1 cellular context compared by ENCODE assay signal in the genomic region with DNA sequence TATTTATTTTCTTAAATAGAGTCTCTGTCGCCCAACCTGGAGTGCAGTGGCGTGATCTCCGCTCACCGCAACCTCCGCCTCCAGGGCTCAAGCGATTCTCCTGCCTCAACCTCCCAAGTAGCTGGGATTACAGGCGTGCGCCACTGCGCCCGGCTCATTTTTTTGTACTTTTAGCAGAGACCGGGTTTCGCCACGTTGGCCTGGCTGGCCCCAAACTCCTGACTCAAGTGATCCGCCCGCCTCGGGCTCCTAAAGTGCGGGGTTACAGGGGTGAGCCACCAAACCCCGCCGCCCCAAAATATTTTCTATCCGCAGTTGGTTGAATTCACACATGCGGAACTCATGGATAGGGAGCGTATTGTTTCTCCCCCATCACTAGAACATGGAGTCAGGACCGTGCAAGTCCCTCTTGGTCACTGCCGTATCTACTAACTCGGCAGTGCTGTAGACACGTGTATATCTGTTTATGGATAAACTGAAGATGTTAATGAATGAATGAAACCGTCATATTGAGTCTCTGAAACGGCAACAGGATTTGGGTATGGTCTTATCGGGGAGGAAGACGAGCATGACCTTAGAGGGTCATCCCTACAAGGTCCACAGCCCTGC.
TF ChIP-seq lines count a peak whose summit lies in the region.

No MANE protein-coding gene starts in this region.

TF ChIP-seq in HepG2, 621 proteins besides CTCF, POLR2A, EP300 and RAD21 (continues in another document):
- TF ChIP-seq, protein P1, sequence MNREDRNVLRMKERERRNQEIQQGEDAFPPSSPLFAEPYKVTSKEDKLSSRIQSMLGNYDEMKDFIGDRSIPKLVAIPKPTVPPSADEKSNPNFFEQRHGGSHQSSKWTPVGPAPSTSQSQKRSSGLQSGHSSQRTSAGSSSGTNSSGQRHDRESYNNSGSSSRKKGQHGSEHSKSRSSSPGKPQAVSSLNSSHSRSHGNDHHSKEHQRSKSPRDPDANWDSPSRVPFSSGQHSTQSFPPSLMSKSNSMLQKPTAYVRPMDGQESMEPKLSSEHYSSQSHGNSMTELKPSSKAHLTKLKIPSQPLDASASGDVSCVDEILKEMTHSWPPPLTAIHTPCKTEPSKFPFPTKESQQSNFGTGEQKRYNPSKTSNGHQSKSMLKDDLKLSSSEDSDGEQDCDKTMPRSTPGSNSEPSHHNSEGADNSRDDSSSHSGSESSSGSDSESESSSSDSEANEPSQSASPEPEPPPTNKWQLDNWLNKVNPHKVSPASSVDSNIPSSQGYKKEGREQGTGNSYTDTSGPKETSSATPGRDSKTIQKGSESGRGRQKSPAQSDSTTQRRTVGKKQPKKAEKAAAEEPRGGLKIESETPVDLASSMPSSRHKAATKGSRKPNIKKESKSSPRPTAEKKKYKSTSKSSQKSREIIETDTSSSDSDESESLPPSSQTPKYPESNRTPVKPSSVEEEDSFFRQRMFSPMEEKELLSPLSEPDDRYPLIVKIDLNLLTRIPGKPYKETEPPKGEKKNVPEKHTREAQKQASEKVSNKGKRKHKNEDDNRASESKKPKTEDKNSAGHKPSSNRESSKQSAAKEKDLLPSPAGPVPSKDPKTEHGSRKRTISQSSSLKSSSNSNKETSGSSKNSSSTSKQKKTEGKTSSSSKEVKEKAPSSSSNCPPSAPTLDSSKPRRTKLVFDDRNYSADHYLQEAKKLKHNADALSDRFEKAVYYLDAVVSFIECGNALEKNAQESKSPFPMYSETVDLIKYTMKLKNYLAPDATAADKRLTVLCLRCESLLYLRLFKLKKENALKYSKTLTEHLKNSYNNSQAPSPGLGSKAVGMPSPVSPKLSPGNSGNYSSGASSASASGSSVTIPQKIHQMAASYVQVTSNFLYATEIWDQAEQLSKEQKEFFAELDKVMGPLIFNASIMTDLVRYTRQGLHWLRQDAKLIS (CRISPR knock-in tag; IDR thresholded peaks at IDR 0.05): no peak
- TF ChIP-seq MZF1 (CRISPR knock-in tag; IDR thresholded peaks at IDR 0.05; ENCODE audit: borderline replicate concordance) (no peak), ZNF441 (CRISPR knock-in tag; IDR thresholded peaks at IDR 0.05; ENCODE audit: borderline replicate concordance) (0 out of 2 replicates have a peak, but pooled peaks have one; percentile 35), HHEX (CRISPR knock-in tag; IDR thresholded peaks at IDR 0.05) (no peak), PRPF4 (IDR thresholded peaks at IDR 0.05; ENCODE audit: low read depth, low read length, poor library complexity, severe bottlenecking) (peak; percentile 84), GATA4 (IDR thresholded peaks at IDR 0.05; ENCODE audit: borderline replicate concordance, low read depth) (no peak), SMAD9 (CRISPR knock-in tag; IDR thresholded peaks at IDR 0.05) (no peak), AKAP8 (CRISPR knock-in tag; IDR thresholded peaks at IDR 0.05) (no peak; the same call in 1 of the 2 replicates), FOXO1 (CRISPR knock-in tag; IDR thresholded peaks at IDR 0.05) (no peak), FOXA3 (CRISPR knock-in tag; IDR thresholded peaks at IDR 0.05) (no peak), BRCA1 (CRISPR knock-in tag; IDR thresholded peaks at IDR 0.05) (no peak), ZMYM3 (CRISPR knock-in tag; IDR thresholded peaks at IDR 0.05) (no peak), TBX2 (CRISPR knock-in tag; IDR thresholded peaks at IDR 0.05; ENCODE audit: borderline replicate concordance) (no peak), ZNF788 (CRISPR knock-in tag; IDR thresholded peaks at IDR 0.05; ENCODE audit: borderline replicate concordance) (no peak), CBFB (CRISPR knock-in tag; IDR thresholded peaks at IDR 0.05) (no peak), MEIS2 (CRISPR knock-in tag; IDR thresholded peaks at IDR 0.05) (no peak), ARNTL (CRISPR knock-in tag; IDR thresholded peaks at IDR 0.05) (no peak), ZNF225 (CRISPR knock-in tag; IDR thresholded peaks at IDR 0.05) (no peak)
- TF ChIP-seq, protein P2, sequence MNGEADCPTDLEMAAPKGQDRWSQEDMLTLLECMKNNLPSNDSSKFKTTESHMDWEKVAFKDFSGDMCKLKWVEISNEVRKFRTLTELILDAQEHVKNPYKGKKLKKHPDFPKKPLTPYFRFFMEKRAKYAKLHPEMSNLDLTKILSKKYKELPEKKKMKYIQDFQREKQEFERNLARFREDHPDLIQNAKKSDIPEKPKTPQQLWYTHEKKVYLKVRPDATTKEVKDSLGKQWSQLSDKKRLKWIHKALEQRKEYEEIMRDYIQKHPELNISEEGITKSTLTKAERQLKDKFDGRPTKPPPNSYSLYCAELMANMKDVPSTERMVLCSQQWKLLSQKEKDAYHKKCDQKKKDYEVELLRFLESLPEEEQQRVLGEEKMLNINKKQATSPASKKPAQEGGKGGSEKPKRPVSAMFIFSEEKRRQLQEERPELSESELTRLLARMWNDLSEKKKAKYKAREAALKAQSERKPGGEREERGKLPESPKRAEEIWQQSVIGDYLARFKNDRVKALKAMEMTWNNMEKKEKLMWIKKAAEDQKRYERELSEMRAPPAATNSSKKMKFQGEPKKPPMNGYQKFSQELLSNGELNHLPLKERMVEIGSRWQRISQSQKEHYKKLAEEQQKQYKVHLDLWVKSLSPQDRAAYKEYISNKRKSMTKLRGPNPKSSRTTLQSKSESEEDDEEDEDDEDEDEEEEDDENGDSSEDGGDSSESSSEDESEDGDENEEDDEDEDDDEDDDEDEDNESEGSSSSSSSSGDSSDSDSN (CRISPR knock-in tag; IDR thresholded peaks at IDR 0.05): no peak
- TF ChIP-seq, protein P3, sequence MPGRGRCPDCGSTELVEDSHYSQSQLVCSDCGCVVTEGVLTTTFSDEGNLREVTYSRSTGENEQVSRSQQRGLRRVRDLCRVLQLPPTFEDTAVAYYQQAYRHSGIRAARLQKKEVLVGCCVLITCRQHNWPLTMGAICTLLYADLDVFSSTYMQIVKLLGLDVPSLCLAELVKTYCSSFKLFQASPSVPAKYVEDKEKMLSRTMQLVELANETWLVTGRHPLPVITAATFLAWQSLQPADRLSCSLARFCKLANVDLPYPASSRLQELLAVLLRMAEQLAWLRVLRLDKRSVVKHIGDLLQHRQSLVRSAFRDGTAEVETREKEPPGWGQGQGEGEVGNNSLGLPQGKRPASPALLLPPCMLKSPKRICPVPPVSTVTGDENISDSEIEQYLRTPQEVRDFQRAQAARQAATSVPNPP (CRISPR knock-in tag; IDR thresholded peaks at IDR 0.05): no peak
- TF ChIP-seq, protein P4, sequence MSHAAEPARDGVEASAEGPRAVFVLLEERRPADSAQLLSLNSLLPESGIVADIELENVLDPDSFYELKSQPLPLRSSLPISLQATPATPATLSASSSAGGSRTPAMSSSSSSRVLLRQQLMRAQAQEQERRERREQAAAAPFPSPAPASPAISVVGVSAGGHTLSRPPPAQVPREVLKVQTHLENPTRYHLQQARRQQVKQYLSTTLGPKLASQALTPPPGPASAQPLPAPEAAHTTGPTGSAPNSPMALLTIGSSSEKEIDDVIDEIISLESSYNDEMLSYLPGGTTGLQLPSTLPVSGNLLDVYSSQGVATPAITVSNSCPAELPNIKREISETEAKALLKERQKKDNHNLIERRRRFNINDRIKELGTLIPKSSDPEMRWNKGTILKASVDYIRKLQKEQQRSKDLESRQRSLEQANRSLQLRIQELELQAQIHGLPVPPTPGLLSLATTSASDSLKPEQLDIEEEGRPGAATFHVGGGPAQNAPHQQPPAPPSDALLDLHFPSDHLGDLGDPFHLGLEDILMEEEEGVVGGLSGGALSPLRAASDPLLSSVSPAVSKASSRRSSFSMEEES (CRISPR knock-in tag; IDR thresholded peaks at IDR 0.05): no peak; the same call in 1 of the 2 replicates
- TF ChIP-seq, protein P5, sequence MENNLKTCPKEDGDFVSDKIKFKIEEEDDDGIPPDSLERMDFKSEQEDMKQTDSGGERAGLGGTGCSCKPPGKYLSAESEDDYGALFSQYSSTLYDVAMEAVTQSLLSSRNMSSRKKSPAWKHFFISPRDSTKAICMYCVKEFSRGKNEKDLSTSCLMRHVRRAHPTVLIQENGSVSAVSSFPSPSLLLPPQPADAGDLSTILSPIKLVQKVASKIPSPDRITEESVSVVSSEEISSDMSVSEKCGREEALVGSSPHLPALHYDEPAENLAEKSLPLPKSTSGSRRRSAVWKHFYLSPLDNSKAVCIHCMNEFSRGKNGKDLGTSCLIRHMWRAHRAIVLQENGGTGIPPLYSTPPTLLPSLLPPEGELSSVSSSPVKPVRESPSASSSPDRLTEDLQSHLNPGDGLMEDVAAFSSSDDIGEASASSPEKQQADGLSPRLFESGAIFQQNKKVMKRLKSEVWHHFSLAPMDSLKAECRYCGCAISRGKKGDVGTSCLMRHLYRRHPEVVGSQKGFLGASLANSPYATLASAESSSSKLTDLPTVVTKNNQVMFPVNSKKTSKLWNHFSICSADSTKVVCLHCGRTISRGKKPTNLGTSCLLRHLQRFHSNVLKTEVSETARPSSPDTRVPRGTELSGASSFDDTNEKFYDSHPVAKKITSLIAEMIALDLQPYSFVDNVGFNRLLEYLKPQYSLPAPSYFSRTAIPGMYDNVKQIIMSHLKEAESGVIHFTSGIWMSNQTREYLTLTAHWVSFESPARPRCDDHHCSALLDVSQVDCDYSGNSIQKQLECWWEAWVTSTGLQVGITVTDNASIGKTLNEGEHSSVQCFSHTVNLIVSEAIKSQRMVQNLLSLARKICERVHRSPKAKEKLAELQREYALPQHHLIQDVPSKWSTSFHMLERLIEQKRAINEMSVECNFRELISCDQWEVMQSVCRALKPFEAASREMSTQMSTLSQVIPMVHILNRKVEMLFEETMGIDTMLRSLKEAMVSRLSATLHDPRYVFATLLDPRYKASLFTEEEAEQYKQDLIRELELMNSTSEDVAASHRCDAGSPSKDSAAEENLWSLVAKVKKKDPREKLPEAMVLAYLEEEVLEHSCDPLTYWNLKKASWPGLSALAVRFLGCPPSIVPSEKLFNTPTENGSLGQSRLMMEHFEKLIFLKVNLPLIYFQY (CRISPR knock-in tag; IDR thresholded peaks at IDR 0.05; ENCODE audit: borderline replicate concordance): 0 out of 2 replicates have a peak, but pooled peaks have one; percentile 6
- TF ChIP-seq, protein P6, sequence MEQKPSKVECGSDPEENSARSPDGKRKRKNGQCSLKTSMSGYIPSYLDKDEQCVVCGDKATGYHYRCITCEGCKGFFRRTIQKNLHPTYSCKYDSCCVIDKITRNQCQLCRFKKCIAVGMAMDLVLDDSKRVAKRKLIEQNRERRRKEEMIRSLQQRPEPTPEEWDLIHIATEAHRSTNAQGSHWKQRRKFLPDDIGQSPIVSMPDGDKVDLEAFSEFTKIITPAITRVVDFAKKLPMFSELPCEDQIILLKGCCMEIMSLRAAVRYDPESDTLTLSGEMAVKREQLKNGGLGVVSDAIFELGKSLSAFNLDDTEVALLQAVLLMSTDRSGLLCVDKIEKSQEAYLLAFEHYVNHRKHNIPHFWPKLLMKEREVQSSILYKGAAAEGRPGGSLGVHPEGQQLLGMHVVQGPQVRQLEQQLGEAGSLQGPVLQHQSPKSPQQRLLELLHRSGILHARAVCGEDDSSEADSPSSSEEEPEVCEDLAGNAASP (CRISPR knock-in tag; IDR thresholded peaks at IDR 0.05; ENCODE audit: borderline replicate concordance): 0 out of 2 replicates have a peak, but pooled peaks have one; percentile 13
- TF ChIP-seq, protein P7, sequence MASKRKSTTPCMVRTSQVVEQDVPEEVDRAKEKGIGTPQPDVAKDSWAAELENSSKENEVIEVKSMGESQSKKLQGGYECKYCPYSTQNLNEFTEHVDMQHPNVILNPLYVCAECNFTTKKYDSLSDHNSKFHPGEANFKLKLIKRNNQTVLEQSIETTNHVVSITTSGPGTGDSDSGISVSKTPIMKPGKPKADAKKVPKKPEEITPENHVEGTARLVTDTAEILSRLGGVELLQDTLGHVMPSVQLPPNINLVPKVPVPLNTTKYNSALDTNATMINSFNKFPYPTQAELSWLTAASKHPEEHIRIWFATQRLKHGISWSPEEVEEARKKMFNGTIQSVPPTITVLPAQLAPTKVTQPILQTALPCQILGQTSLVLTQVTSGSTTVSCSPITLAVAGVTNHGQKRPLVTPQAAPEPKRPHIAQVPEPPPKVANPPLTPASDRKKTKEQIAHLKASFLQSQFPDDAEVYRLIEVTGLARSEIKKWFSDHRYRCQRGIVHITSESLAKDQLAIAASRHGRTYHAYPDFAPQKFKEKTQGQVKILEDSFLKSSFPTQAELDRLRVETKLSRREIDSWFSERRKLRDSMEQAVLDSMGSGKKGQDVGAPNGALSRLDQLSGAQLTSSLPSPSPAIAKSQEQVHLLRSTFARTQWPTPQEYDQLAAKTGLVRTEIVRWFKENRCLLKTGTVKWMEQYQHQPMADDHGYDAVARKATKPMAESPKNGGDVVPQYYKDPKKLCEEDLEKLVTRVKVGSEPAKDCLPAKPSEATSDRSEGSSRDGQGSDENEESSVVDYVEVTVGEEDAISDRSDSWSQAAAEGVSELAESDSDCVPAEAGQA (IDR thresholded peaks at IDR 0.05; ENCODE audit: low read depth): 0 out of 2 replicates have a peak, but pooled peaks have one; percentile 44
- TF ChIP-seq, protein P7 (CRISPR knock-in tag; IDR thresholded peaks at IDR 0.05; ENCODE audit: borderline replicate concordance): no peak
